ENCODE assay signal across 21 cellular contexts in genomic region chr1:46657775-46658174, GRCh38. TPM values are rescaled to one million over a fixed set of nuclear protein-coding genes. Genes with fewer than 3 reads are reported as not detected.
DNase-seq lines count a peak whose midpoint lies in the region; ATAC-seq, FAIRE-seq and TF ChIP-seq lines count a peak whose summit lies in the region.
"Had no signal": no experiment of that assay in that cellular context is flagged by ENCODE, and none has a peak within 500 bp of the region (broad histone marks: within the 10 kb centered on the region; RNA-seq: fewer than 3 reads in every experiment).

No MANE protein-coding gene starts in this region.

- peak overlapping the region; percentile 11 for H3K27ac Mint-ChIP-seq in activated CD4-positive, alpha-beta T cell treated with anti-CD3 and anti-CD28 coated beads for 36 hours
- H3K27ac Mint-ChIP-seq in activated T-cell treated with anti-CD3 and anti-CD28 coated beads, Interleukin-2, amount 50 U/mL, for 24 hours: peak overlapping the region; percentile 23
- H3K27ac Mint-ChIP-seq: CD4-positive, alpha-beta T cell; H9 had no signal

- intact Hi-C loops in activated CD4-positive, alpha-beta T cell treated with anti-CD3 and anti-CD28 coated beads for 36 hours (cut with DNase I, micrococcal nuclease): no loop called here

- peaks cover 2% of the 10 kb centered on the region for H3K9me3 Mint-ChIP-seq in activated CD4-positive, alpha-beta T cell treated with anti-CD3 and anti-CD28 coated beads for 36 hours (ENCODE audit: low read depth)
- peaks cover 4% of the 10 kb centered on the region for H3K9me3 Mint-ChIP-seq in activated T-cell treated with anti-CD3 and anti-CD28 coated beads, Interleukin-2, amount 50 U/mL, for 24 hours
- H3K9me3 Mint-ChIP-seq in activated T-cell treated with anti-CD3 and anti-CD28 coated beads, Interleukin-2, amount 50 U/mL, for 4 hours: no peaks in the 10 kb centered on the region
- H3K9me3 Mint-ChIP-seq: H9 had no signal

- POLR2A ChIA-PET in activated CD4-positive, alpha-beta T cell treated with anti-CD3 and anti-CD28 coated beads for 36 hours (lab: Charles Lee): no interaction called here

- peaks cover 33% of the 10 kb centered on the region for H3K36me3 Mint-ChIP-seq in activated CD4-positive, alpha-beta T cell treated with anti-CD3 and anti-CD28 coated beads for 36 hours (ENCODE audit: low read depth)
- H3K36me3 Mint-ChIP-seq in activated T-cell treated with anti-CD3 and anti-CD28 coated beads, Interleukin-2, amount 50 U/mL, for 24 hours (ENCODE audit: low read depth): peaks cover 72% of the 10 kb centered on the region
- peaks cover 36% of the 10 kb centered on the region for H3K36me3 Mint-ChIP-seq in activated T-cell treated with anti-CD3 and anti-CD28 coated beads, Interleukin-2, amount 50 U/mL, for 4 hours (ENCODE audit: insufficient read depth)

- FAIRE-seq in GM18507 (lab: Jason Lieb, UNC): peak; percentile 18
- FAIRE-seq: A549, GM19239, H1, HepG2 had no signal

- peak; percentile 37 for ATAC-seq in activated CD4-positive, alpha-beta T cell treated with anti-CD3 and anti-CD28 coated beads for 36 hours
- ATAC-seq in activated T-cell treated with anti-CD3 and anti-CD28 coated beads, Interleukin-2, amount 50 U/mL, for 4 hours: no peak
- ATAC-seq: A549, HepG2 had no signal

- no peak overlapping the region for H3K4me3 ChIP-seq in coronary artery
- H3K4me3 ChIP-seq: A549 had no signal

- no peaks in the 10 kb centered on the region for H3K27me3 Mint-ChIP-seq in activated CD4-positive, alpha-beta T cell treated with anti-CD3 and anti-CD28 coated beads for 36 hours
- no peaks in the 10 kb centered on the region for H3K27me3 Mint-ChIP-seq in activated T-cell treated with anti-CD3 and anti-CD28 coated beads, Interleukin-2, amount 50 U/mL, for 24 hours
- no peaks in the 10 kb centered on the region for H3K27me3 Mint-ChIP-seq in activated T-cell treated with anti-CD3 and anti-CD28 coated beads, Interleukin-2, amount 50 U/mL, for 4 hours (ENCODE audit: low read depth)
- H3K27me3 Mint-ChIP-seq: CD4-positive, alpha-beta T cell had no signal

- H3K27ac ChIP-seq in caudate nucleus (ENCODE audit: low read depth, low read length) (peak overlapping the region; percentile 28), coronary artery (no peak overlapping the region)
- H3K27ac ChIP-seq: 22Rv1, A549, C4-2B had no signal

- CTCF ChIA-PET in activated CD4-positive, alpha-beta T cell treated with anti-CD3 and anti-CD28 coated beads for 36 hours (lab: Charles Lee): interaction anchor here (0.7 to 1.0 kb wide), 2 partner anchors 10 to 170 kb away, joined by 3 read pairs; partner anchors contain the start of gene ATPAF1

- DNase-seq in activated CD4-positive, alpha-beta T cell treated with anti-CD3 and anti-CD28 coated beads for 36 hours: no peak
- DNase-seq in activated CD4-positive, alpha-beta T cell treated with anti-CD3 and anti-CD28 coated beads, Interleukin-2, amount 50 U/mL, for 1 hour: no peak
- no peak for DNase-seq in activated T-cell treated with anti-CD3 and anti-CD28 coated beads, Interleukin-2, amount 50 U/mL, for 24 hours
- no peak for DNase-seq in activated T-cell treated with anti-CD3 and anti-CD28 coated beads, Interleukin-2, amount 50 U/mL, for 4 hours
- no peak for DNase-seq in GM18507 (ENCODE audit: extremely low spot score, insufficient read length, low read depth)
- no peak for DNase-seq in caudate nucleus (lab: John Stamatoyannopoulos, UW)
- no peak for DNase-seq in coronary artery (ENCODE audit: low spot score)
- no peak for DNase-seq in NCI-H2196 treated with DMSO at 0.1 percent for 48 hours (lab: John Stamatoyannopoulos, UW; ENCODE audit: unreplicated experiment)
- DNase-seq: AML-193; CD4-positive, alpha-beta T cell; DMS153; DMS79; GDM1; H9 had no signal

- no peak for TF ChIP-seq CTCF in coronary artery (IDR thresholded peaks at IDR 0.05)

- H3K4me1 Mint-ChIP-seq in activated CD4-positive, alpha-beta T cell treated with anti-CD3 and anti-CD28 coated beads for 36 hours: peaks cover 36% of the 10 kb centered on the region
- peaks cover 36% of the 10 kb centered on the region for H3K4me1 Mint-ChIP-seq in activated T-cell treated with anti-CD3 and anti-CD28 coated beads, Interleukin-2, amount 50 U/mL, for 24 hours (ENCODE audit: low read depth)
- peaks cover 11% of the 10 kb centered on the region for H3K4me1 Mint-ChIP-seq in activated T-cell treated with anti-CD3 and anti-CD28 coated beads, Interleukin-2, amount 50 U/mL, for 4 hours (ENCODE audit: low read depth)
- H3K4me1 Mint-ChIP-seq: H9 had no signal

- no peak overlapping the region for H3K4me3 Mint-ChIP-seq in activated CD4-positive, alpha-beta T cell treated with anti-CD3 and anti-CD28 coated beads for 36 hours
- no peak overlapping the region for H3K4me3 Mint-ChIP-seq in activated T-cell treated with anti-CD3 and anti-CD28 coated beads, Interleukin-2, amount 50 U/mL, for 24 hours
- H3K4me3 Mint-ChIP-seq in activated T-cell treated with anti-CD3 and anti-CD28 coated beads, Interleukin-2, amount 50 U/mL, for 4 hours: no peak overlapping the region
- H3K4me3 Mint-ChIP-seq: CD4-positive, alpha-beta T cell; H9 had no signal

RNA-seq across cellular contexts. Expression of gene ATPAF1, which starts 10.4 kb away (rescaled TPM):
- 10 to 100 TPM; 46.1 to 48.5 TPM for total RNA-seq in activated CD4-positive, alpha-beta T cell treated with anti-CD3 and anti-CD28 coated beads for 36 hours
- 10 to 100 TPM; 35.7 to 42.5 (median 39.3) TPM for total RNA-seq in activated T-cell treated with anti-CD3 and anti-CD28 coated beads, Interleukin-2, amount 50 U/mL, for 4 hours

RNA-seq across cellular contexts. Expression of gene TEX38, which starts 13.9 kb away (rescaled TPM):
- total RNA-seq in activated CD4-positive, alpha-beta T cell treated with anti-CD3 and anti-CD28 coated beads for 36 hours: under 1 TPM in 1 of 2 experiments, not detected in 1; 0.18 TPM
- total RNA-seq in activated T-cell treated with anti-CD3 and anti-CD28 coated beads, Interleukin-2, amount 50 U/mL, for 4 hours: not detected
- total RNA-seq: CD4-positive, alpha-beta T cell; Daoy; H1; H9; HepG2 had no signal

RNA-seq across cellular contexts. Expression of gene MOB3C, which starts 41.2 kb away (rescaled TPM):
- total RNA-seq in activated CD4-positive, alpha-beta T cell treated with anti-CD3 and anti-CD28 coated beads for 36 hours: 1 to 10 TPM; 8.5 to 8.9 TPM
- total RNA-seq in activated T-cell treated with anti-CD3 and anti-CD28 coated beads, Interleukin-2, amount 50 U/mL, for 4 hours: 10 to 100 TPM in 2 of 3 donors, 1 to 10 TPM in 1; 8.3 to 11.9 (median 11.0) TPM

RNA-seq across cellular contexts. Expression of gene MKNK1, which starts 53.7 kb away (rescaled TPM):
- 10 to 100 TPM; 27.8 to 31.0 TPM for total RNA-seq in activated CD4-positive, alpha-beta T cell treated with anti-CD3 and anti-CD28 coated beads for 36 hours
- 10 to 100 TPM; 21.1 to 26.1 (median 21.6) TPM for total RNA-seq in activated T-cell treated with anti-CD3 and anti-CD28 coated beads, Interleukin-2, amount 50 U/mL, for 4 hours
